28 cellular contexts compared by ENCODE assay signal in the genomic region with DNA sequence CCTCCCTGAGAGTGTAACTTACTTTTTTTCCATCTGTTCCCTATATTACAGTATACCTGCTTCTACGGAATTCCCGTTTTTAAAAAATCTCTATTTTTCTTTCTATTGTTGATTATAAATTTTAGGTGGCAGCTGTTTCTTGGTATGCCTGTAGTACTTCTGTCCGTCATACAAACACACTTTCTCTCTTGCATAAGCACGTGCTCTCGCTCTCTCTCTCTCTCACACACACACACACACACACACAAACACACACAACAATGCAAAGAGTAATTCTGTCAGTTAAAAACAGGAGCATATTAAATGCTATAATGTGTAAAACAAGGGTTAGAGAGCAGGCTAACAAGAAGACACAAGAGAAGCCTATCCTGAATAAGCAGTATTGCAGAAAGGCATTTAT.
DNase-seq lines count a peak whose midpoint lies in the region; ATAC-seq and TF ChIP-seq lines count a peak whose summit lies in the region.
"Had no signal": no experiment of that assay in that cellular context is flagged by ENCODE, and none has a peak within 500 bp of the region (broad histone marks: within the 10 kb centered on the region; RNA-seq: fewer than 3 reads in every experiment).

No MANE protein-coding gene starts in this region.

- H2AFZ ChIP-seq in hepatocyte: no peak overlapping the region

- no peaks in the 10 kb centered on the region for H3K9me2 ChIP-seq in hepatocyte (replicated peaks; ENCODE audit: insufficient read depth)

- H3K27me3 ChIP-seq in right lobe of liver (no peaks in the 10 kb centered on the region), transverse colon (no peaks in the 10 kb centered on the region), hepatocyte (no peaks in the 10 kb centered on the region)
- H3K27me3 ChIP-seq: gastrocnemius medialis, neutrophil, stomach had no signal

- in situ Hi-C loops in transverse colon (cut with MboI; ENCODE audit: low pct_ligation_motif_present in 1 of 4, low pct_unique_long_range_greater_than_20kb in 1 of 4, low sequenced_read_pairs in 3 of 4): no loop called here

- H3K79me2 ChIP-seq in hepatocyte: no peaks in the 10 kb centered on the region

- no peak overlapping the region for H3K4me2 ChIP-seq in hepatocyte
- H3K4me2 ChIP-seq: smooth muscle cell had no signal

- TF ChIP-seq POLR2A in right lobe of liver (IDR thresholded peaks at IDR 0.05) (no peak), transverse colon (IDR thresholded peaks at IDR 0.05) (no peak)

- H3K4me3 ChIP-seq in right lobe of liver (no peak overlapping the region), transverse colon (no peak overlapping the region), hepatocyte (no peak overlapping the region)
- H3K4me3 ChIP-seq: gastrocnemius medialis, K562, smooth muscle cell, stomach had no signal

- ATAC-seq in right lobe of liver (peak in 3 of 4 donors; percentile 28 to 40 (median 38)), HG02798 (IDR thresholded peaks at IDR 0.05; ENCODE audit: poor library complexity, unreplicated experiment) (no peak)
- ATAC-seq: activated CD4-positive, CD25-positive, alpha-beta regulatory T cell treated with anti-CD3 and anti-CD28 coated beads, Interleukin-2, amount 50 U/mL, for 24 hours; activated CD8-positive, alpha-beta T cell treated with anti-CD3 and anti-CD28 coated beads for 36 hours; esophagus mucosa; gastrocnemius medialis; K562 had no signal

- H3K4me1 ChIP-seq in right lobe of liver (peaks cover 0 to 39% (median 4%) of the 10 kb centered on the region in 4 donors), transverse colon (peaks cover 7 to 51% (median 18%) of the 10 kb centered on the region in 4 donors), hepatocyte (ENCODE audit: insufficient read depth) (peaks cover 7% of the 10 kb centered on the region)

- DNase-seq in LHCN-M2 (ENCODE audit: low read depth) (peak; percentile 81), amniotic epithelial cell (ENCODE audit: low read depth) (peak; percentile 55), right lobe of liver (no peak), transverse colon (no peak), hepatocyte (ENCODE audit: low spot score) (no peak)
- no peak for DNase-seq in effector CD8-positive, alpha-beta T cell (lab: John Stamatoyannopoulos, UW)
- DNase-seq: activated CD8-positive, alpha-beta T cell treated with anti-CD3 and anti-CD28 coated beads for 36 hours; activated gamma-delta T cell; activated T-cell treated with anti-CD3 and anti-CD28 coated beads for 4 hours; caudate nucleus; CD4-positive, alpha-beta memory T cell; DMS53; gastrocnemius medialis; GDM1; H9; hypothalamus; NCI-H2029; NCI-H226; NCI-H774; SHP77 treated with DMSO at 0.1 percent for 48 hours; stimulated activated CD4-positive, alpha-beta T cell treated with anti-CD3 and anti-CD28 coated beads, Interleukin-4, amount 100 ng/mL, for 24 hours; stomach had no signal

- TF ChIP-seq CTCF in right lobe of liver (IDR thresholded peaks at IDR 0.05) (no peak), transverse colon (IDR thresholded peaks at IDR 0.05) (no peak), hepatocyte (IDR thresholded peaks at IDR 0.05; ENCODE audit: poor library complexity) (no peak)

- H3K27ac ChIP-seq in right lobe of liver: peak overlapping the region; percentile 43 to 67 (median 43)
- H3K27ac ChIP-seq in transverse colon: peak overlapping the region; percentile 8 to 49 (median 36)
- H3K27ac ChIP-seq in hepatocyte: no peak overlapping the region
- H3K27ac ChIP-seq: gastrocnemius medialis, neutrophil had no signal

- H3K9me3 ChIP-seq in right lobe of liver (no peaks in the 10 kb centered on the region), transverse colon (no peaks in the 10 kb centered on the region), hepatocyte (ENCODE audit: low read depth) (no peaks in the 10 kb centered on the region)
- H3K9me3 ChIP-seq: gastrocnemius medialis, neutrophil, stomach had no signal

- intact Hi-C loops in right lobe of liver (cut with DNase I) (no loop called here), transverse colon (cut with DNase I; ENCODE audit: low total_unique reads) (loop anchor here (10.0 kb wide), 1 partner anchor 190 kb away; no protein-coding TSS in a partner anchor)

- H4K20me1 ChIP-seq in hepatocyte (ENCODE audit: insufficient read depth, poor library complexity, severe bottlenecking): no peaks in the 10 kb centered on the region

- peaks cover 0 to 3% (median 0%) of the 10 kb centered on the region in 4 donors for H3K36me3 ChIP-seq in right lobe of liver
- no peaks in the 10 kb centered on the region for H3K36me3 ChIP-seq in transverse colon
- H3K36me3 ChIP-seq in hepatocyte (replicated peaks; ENCODE audit: insufficient read depth, low read depth): no peaks in the 10 kb centered on the region
- H3K36me3 ChIP-seq: gastrocnemius medialis, neutrophil had no signal

- WGBS in right lobe of liver (ENCODE audit: insufficient coverage, low coverage, low lambda C conversion rate, missing lambda C conversion rate): 33% methylated on average over 5 of the region's 5 CpGs
- WGBS in transverse colon (ENCODE audit: low coverage in 1 of 2), 2 donors: 78 to 86% methylated on average over 5 of the region's 5 CpGs
- 86% methylated on average over 5 of the region's 5 CpGs for WGBS in hepatocyte (ENCODE audit: low lambda C conversion rate, missing lambda C conversion rate)

- TF ChIP-seq EP300 in transverse colon (IDR thresholded peaks at IDR 0.05; ENCODE audit: low read depth): no peak

Comparison
In these comparisons a context has a peak if more than half of its experiments do, and no peak if none do; other contexts are left out.
1. DNase-seq: peak in LHCN-M2 (single experiment) and amniotic epithelial cell (single experiment); none in right lobe of liver (0 of 3), transverse colon (single experiment), effector CD8-positive, alpha-beta T cell (single experiment) and hepatocyte (single experiment).